In genomic region chr18:57579928-57580327, GRCh38 we compare ENCODE assay signal across 24 cellular contexts. TPM values are rescaled to one million over a fixed set of nuclear protein-coding genes. Genes with fewer than 3 reads are reported as not detected.
A peak's percentile ranks its signal among the peaks of the same experiment; 100 is the strongest.
DNase-seq lines count a peak whose midpoint lies in the region; ATAC-seq, FAIRE-seq and TF ChIP-seq lines count a peak whose summit lies in the region.
"Had no signal": no experiment of that assay in that cellular context is flagged by ENCODE, and none has a peak within 500 bp of the region (broad histone marks: within the 10 kb centered on the region; RNA-seq: fewer than 3 reads in every experiment).

No MANE protein-coding gene starts in this region.

- H3K9me3 Mint-ChIP-seq in activated naive CD8-positive, alpha-beta T cell treated with anti-CD3 and anti-CD28 coated beads, Interleukin-2, amount 50 U/mL, for 24 hours = no peaks in the 10 kb centered on the region
- H3K9me3 Mint-ChIP-seq: CD4-positive, alpha-beta T cell; T-cell had no signal

- TF ChIP-seq CTCF in OCI-LY1 (IDR thresholded peaks at IDR 0.05; ENCODE audit: low read length) = no peak

- no peak overlapping the region for H2AFZ ChIP-seq in OCI-LY1 (ENCODE audit: low read length)

- H4K20me1 ChIP-seq in OCI-LY1 (ENCODE audit: insufficient read depth, low read length) = no peaks in the 10 kb centered on the region

- no peaks in the 10 kb centered on the region for H3K27me3 Mint-ChIP-seq in activated naive CD8-positive, alpha-beta T cell treated with anti-CD3 and anti-CD28 coated beads, Interleukin-2, amount 50 U/mL, for 24 hours
- H3K27me3 Mint-ChIP-seq: CD4-positive, alpha-beta T cell; T-cell had no signal

- H3K4me1 ChIP-seq in OCI-LY1 (ENCODE audit: insufficient read depth, low read length, severe bottlenecking) = peaks cover 34% of the 10 kb centered on the region
- H3K4me1 ChIP-seq: SJCRH30 had no signal

- H3K36me3 Mint-ChIP-seq in activated naive CD8-positive, alpha-beta T cell treated with anti-CD3 and anti-CD28 coated beads, Interleukin-2, amount 50 U/mL, for 24 hours (ENCODE audit: low read depth) = peaks cover 22% of the 10 kb centered on the region

- peak; percentile 82 for FAIRE-seq in GM12891 (lab: Jason Lieb, UNC)
- FAIRE-seq: G401.6, H54, RCC 7860 had no signal

- H3K36me3 ChIP-seq in OCI-LY1 (ENCODE audit: insufficient read depth, low read length) = peaks cover 36% of the 10 kb centered on the region
- H3K36me3 ChIP-seq: SJCRH30 had no signal

- no peaks in the 10 kb centered on the region for H3F3A ChIP-seq in OCI-LY1 (ENCODE audit: insufficient read depth, low read length)

- H3K4me2 ChIP-seq in OCI-LY1 (ENCODE audit: low read length) = peak overlapping the region; percentile 28; the same call in 1 of the 2 replicates

- H3K4me1 Mint-ChIP-seq in activated naive CD8-positive, alpha-beta T cell treated with anti-CD3 and anti-CD28 coated beads, Interleukin-2, amount 50 U/mL, for 24 hours = peaks cover 26% of the 10 kb centered on the region

- H3K9me2 ChIP-seq in OCI-LY1 (ENCODE audit: low read depth, low read length) = no peaks in the 10 kb centered on the region

- peak overlapping the region; percentile 68 for H3K27ac ChIP-seq in OCI-LY1 (ENCODE audit: low read depth, low read length, poor library complexity, severe bottlenecking)
- H3K27ac ChIP-seq: SJCRH30 had no signal

- H3K4me3 Mint-ChIP-seq in activated naive CD8-positive, alpha-beta T cell treated with anti-CD3 and anti-CD28 coated beads, Interleukin-2, amount 50 U/mL, for 24 hours = no peak overlapping the region
- H3K4me3 Mint-ChIP-seq: CD4-positive, alpha-beta T cell had no signal

- no peaks in the 10 kb centered on the region for H3K27me3 ChIP-seq in OCI-LY1 (ENCODE audit: insufficient read depth, low read length)
- H3K27me3 ChIP-seq: SJCRH30 had no signal

- no peaks in the 10 kb centered on the region for H3K9me3 ChIP-seq in OCI-LY1 (ENCODE audit: low read length)
- H3K9me3 ChIP-seq: SJCRH30 had no signal

- no peak overlapping the region; the same call in 1 of the 2 replicates for H3K9ac ChIP-seq in OCI-LY1 (ENCODE audit: low read length)

- H3K4me3 ChIP-seq in OCI-LY1 (ENCODE audit: low read depth, low read length, poor library complexity, severe bottlenecking) = peak overlapping the region; percentile 10
- H3K4me3 ChIP-seq: SJCRH30 had no signal

- peaks cover 5% of the 10 kb centered on the region; the same call in 1 of the 2 replicates for H3K79me2 ChIP-seq in OCI-LY1 (ENCODE audit: insufficient read depth, low read length)

- DNase-seq in DMS79 treated with DMSO at 0.1 percent for 48 hours (lab: John Stamatoyannopoulos, UW) = peak; percentile 44
- no peak for DNase-seq in GM12891 (ENCODE audit: insufficient read length, low spot score)
- DNase-seq in activated naive CD8-positive, alpha-beta T cell treated with anti-CD3 and anti-CD28 coated beads, Interleukin-2, amount 50 U/mL, for 24 hours = no peak
- no peak for DNase-seq in cerebellum (ENCODE audit: low spot score)
- DNase-seq in NCI-H748 treated with DMSO at 0.1 percent for 48 hours (lab: John Stamatoyannopoulos, UW) = no peak
- DNase-seq in NCI-H1694 (lab: John Stamatoyannopoulos, UW) = no peak
- DNase-seq: CD4-positive, alpha-beta T cell; COR-L47; DMS 273 treated with DMSO at 0.1 percent for 48 hours; NCI-H1092; NCI-H1436; NCI-H2029; NCI-H2171; NCI-H345; NCI-H524; NCI-H82; OCI-M1; SJCRH30 had no signal

- no peak overlapping the region for H3K27ac Mint-ChIP-seq in activated naive CD8-positive, alpha-beta T cell treated with anti-CD3 and anti-CD28 coated beads, Interleukin-2, amount 50 U/mL, for 24 hours
- H3K27ac Mint-ChIP-seq: CD4-positive, alpha-beta T cell; T-cell had no signal

- no peak for TF ChIP-seq POLR2A in GM12891 (IDR thresholded peaks at IDR 0.05; ENCODE audit: low read depth, low read length)

- ATAC-seq in activated naive CD8-positive, alpha-beta T cell treated with anti-CD3 and anti-CD28 coated beads, Interleukin-2, amount 50 U/mL, for 24 hours = peak; percentile 33
- no peak for ATAC-seq in HG02870 (IDR thresholded peaks at IDR 0.05; ENCODE audit: unreplicated experiment)
- ATAC-seq: T-cell had no signal

TF ChIP-seq in GM12891, 5 proteins besides CTCF, POLR2A, EP300 and RAD21:
- TF ChIP-seq POLR2AphosphoS5 (IDR thresholded peaks at IDR 0.05; ENCODE audit: low read depth, low read length) (no peak), TAF1 (IDR thresholded peaks at IDR 0.05; ENCODE audit: low read depth, low read length) (no peak), POU2F2 (IDR thresholded peaks at IDR 0.05; ENCODE audit: low read depth, low read length) (no peak), SPI1 (IDR thresholded peaks at IDR 0.05; ENCODE audit: low read depth, low read length) (no peak), PAX5 (IDR thresholded peaks at IDR 0.05; ENCODE audit: insufficient read depth, low read length, severe bottlenecking) (no peak)

RNA-seq across cellular contexts. Expression of gene FECH, which starts 6.6 kb away (rescaled TPM):
- polyA plus RNA-seq in GM12891 (2012; ENCODE audit: low read depth, missing spikeins) = 12.0 TPM
- total RNA-seq in cerebellum = 21.3 TPM

RNA-seq across cellular contexts. Expression of gene NARS1, which starts 41.7 kb away (rescaled TPM):
- 50.9 TPM for polyA plus RNA-seq in GM12891 (2012; ENCODE audit: low read depth, missing spikeins)
- 78.8 TPM for total RNA-seq in cerebellum
